16 cellular contexts compared by ENCODE assay signal in the genomic region with DNA sequence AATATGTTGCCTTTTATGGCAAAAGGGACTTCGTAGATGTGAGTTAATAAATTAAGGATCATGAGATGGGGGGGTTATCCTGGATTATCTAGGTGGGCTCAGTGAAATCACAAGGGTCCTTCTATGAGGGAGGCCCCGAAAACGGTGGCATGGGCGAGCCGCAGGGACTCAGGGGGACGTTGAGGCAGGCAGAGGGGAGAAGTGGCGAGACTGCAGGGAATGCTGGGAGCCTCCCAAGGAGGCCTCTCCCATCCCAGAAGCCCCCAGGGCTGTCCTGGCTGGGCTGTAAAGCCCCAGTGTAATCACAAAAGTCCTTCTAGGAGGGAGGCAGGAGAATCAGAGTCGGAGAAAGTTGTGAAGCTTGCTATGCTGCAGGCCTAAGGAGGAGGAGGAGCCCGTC. TPM values are rescaled to one million over a fixed set of nuclear protein-coding genes. Genes with fewer than 3 reads are reported as not detected.
A peak's percentile ranks its signal among the peaks of the same experiment; 100 is the strongest.
DNase-seq lines count a peak whose midpoint lies in the region; ATAC-seq lines count a peak whose summit lies in the region.
"Had no signal": no experiment of that assay in that cellular context is flagged by ENCODE, and none has a peak within 500 bp of the region (broad histone marks: within the 10 kb centered on the region; RNA-seq: fewer than 3 reads in every experiment).

No MANE protein-coding gene starts in this region.

- CTCF ChIA-PET in naive thymus-derived CD4-positive, alpha-beta T cell (lab: Charles Lee): no interaction called here

- no peaks in the 10 kb centered on the region for H3K27me3 ChIP-seq in naive thymus-derived CD4-positive, alpha-beta T cell (ENCODE audit: control insufficient read depth in 2 of 2, insufficient read depth in 2 of 2, low read length in 2 of 2)
- H3K27me3 ChIP-seq in MG63: no peaks in the 10 kb centered on the region
- H3K27me3 ChIP-seq: colonic mucosa had no signal

- H3K9me3 Mint-ChIP-seq in activated naive CD4-positive, alpha-beta T cell treated with anti-CD3 and anti-CD28 coated beads, Interleukin-2, amount 50 U/mL, for 24 hours: no peaks in the 10 kb centered on the region
- H3K9me3 Mint-ChIP-seq in activated T-helper 1 cell treated with anti-CD3 and anti-CD28 coated beads, Interleukin-12 subunit alpha, Interleukin-12 subunit beta, Interleukin-2, Interleukin-4 antibody, amounts not matched to agents 30 ng/mL and 10 ng/mL and 1 ng/mL, durations not matched to agents 14 hours and 24 hours and 36 hours: peaks cover 11% of the 10 kb centered on the region
- peaks cover 0 to 10% (median 0%) of the 10 kb centered on the region in 11 donors for H3K9me3 Mint-ChIP-seq in naive thymus-derived CD4-positive, alpha-beta T cell

- no peak for ATAC-seq in naive thymus-derived CD4-positive, alpha-beta T cell
- no peak for ATAC-seq in GM21423 (IDR thresholded peaks at IDR 0.05; ENCODE audit: unreplicated experiment)
- no peak for ATAC-seq in GM19324 (IDR thresholded peaks at IDR 0.05; ENCODE audit: low FRiP score, unreplicated experiment)
- ATAC-seq: left ventricle myocardium superior had no signal

- no peaks in the 10 kb centered on the region for H3K27me3 Mint-ChIP-seq in activated naive CD4-positive, alpha-beta T cell treated with anti-CD3 and anti-CD28 coated beads, Interleukin-2, amount 50 U/mL, for 24 hours
- H3K27me3 Mint-ChIP-seq in activated T-helper 1 cell treated with anti-CD3 and anti-CD28 coated beads, Interleukin-12 subunit alpha, Interleukin-12 subunit beta, Interleukin-2, Interleukin-4 antibody, amounts not matched to agents 30 ng/mL and 10 ng/mL and 1 ng/mL, durations not matched to agents 14 hours and 24 hours and 36 hours (ENCODE audit: insufficient read depth): peaks cover 2% of the 10 kb centered on the region
- no peaks in the 10 kb centered on the region for H3K27me3 Mint-ChIP-seq in naive thymus-derived CD4-positive, alpha-beta T cell

- peak overlapping the region; percentile 73 for H3K4me3 Mint-ChIP-seq in activated naive CD4-positive, alpha-beta T cell treated with anti-CD3 and anti-CD28 coated beads, Interleukin-2, amount 50 U/mL, for 24 hours
- H3K4me3 Mint-ChIP-seq in activated T-helper 1 cell treated with anti-CD3 and anti-CD28 coated beads, Interleukin-12 subunit alpha, Interleukin-12 subunit beta, Interleukin-2, Interleukin-4 antibody, amounts not matched to agents 30 ng/mL and 10 ng/mL and 1 ng/mL, durations not matched to agents 14 hours and 24 hours and 36 hours: peak overlapping the region; percentile 16
- H3K4me3 Mint-ChIP-seq in naive thymus-derived CD4-positive, alpha-beta T cell: peak overlapping the region in 7 of 10 donors; percentile 48 to 90 (median 74)

- no peak overlapping the region for H3K4me3 ChIP-seq in naive thymus-derived CD4-positive, alpha-beta T cell (ENCODE audit: low read length)
- no peak overlapping the region for H3K4me3 ChIP-seq in MG63
- H3K4me3 ChIP-seq: colonic mucosa had no signal

- H3K36me3 ChIP-seq in naive thymus-derived CD4-positive, alpha-beta T cell (ENCODE audit: control insufficient read depth in 2 of 3, insufficient read depth in 3 of 3, low read length in 3 of 3): no peaks in the 10 kb centered on the region
- H3K36me3 ChIP-seq in MG63: no peaks in the 10 kb centered on the region
- H3K36me3 ChIP-seq: colonic mucosa, WERI-Rb-1 had no signal

- H3K4me1 Mint-ChIP-seq in activated naive CD4-positive, alpha-beta T cell treated with anti-CD3 and anti-CD28 coated beads, Interleukin-2, amount 50 U/mL, for 24 hours: peaks cover 39% of the 10 kb centered on the region
- peaks cover 57% of the 10 kb centered on the region for H3K4me1 Mint-ChIP-seq in activated T-helper 1 cell treated with anti-CD3 and anti-CD28 coated beads, Interleukin-12 subunit alpha, Interleukin-12 subunit beta, Interleukin-2, Interleukin-4 antibody, amounts not matched to agents 30 ng/mL and 10 ng/mL and 1 ng/mL, durations not matched to agents 14 hours and 24 hours and 36 hours (ENCODE audit: low read depth)
- peaks cover 17 to 69% (median 52%) of the 10 kb centered on the region in 7 donors for H3K4me1 Mint-ChIP-seq in naive thymus-derived CD4-positive, alpha-beta T cell

- no peaks in the 10 kb centered on the region for H3K9me3 ChIP-seq in naive thymus-derived CD4-positive, alpha-beta T cell (ENCODE audit: control insufficient read depth in 2 of 3, low read length in 3 of 3)
- H3K9me3 ChIP-seq in MG63: no peaks in the 10 kb centered on the region
- H3K9me3 ChIP-seq: colonic mucosa had no signal

- no peak overlapping the region for H3K27ac ChIP-seq in naive thymus-derived CD4-positive, alpha-beta T cell (ENCODE audit: low read depth, low read length)
- H3K27ac ChIP-seq: colonic mucosa, WERI-Rb-1 had no signal

- H3K36me3 Mint-ChIP-seq in activated naive CD4-positive, alpha-beta T cell treated with anti-CD3 and anti-CD28 coated beads, Interleukin-2, amount 50 U/mL, for 24 hours: peaks cover 2% of the 10 kb centered on the region
- H3K36me3 Mint-ChIP-seq in activated T-helper 1 cell treated with anti-CD3 and anti-CD28 coated beads, Interleukin-12 subunit alpha, Interleukin-12 subunit beta, Interleukin-2, Interleukin-4 antibody, amounts not matched to agents 30 ng/mL and 10 ng/mL and 1 ng/mL, durations not matched to agents 14 hours and 24 hours and 36 hours (ENCODE audit: low read depth): peaks cover 17% of the 10 kb centered on the region
- peaks cover 0 to 18% (median 0%) of the 10 kb centered on the region in 5 donors for H3K36me3 Mint-ChIP-seq in naive thymus-derived CD4-positive, alpha-beta T cell

- POLR2A ChIA-PET in naive thymus-derived CD4-positive, alpha-beta T cell (lab: Charles Lee): interaction anchor here (0.7 to 2.2 kb wide), 2 partner anchors 11 to 12 kb away, joined by 4 to 12 read pairs; no protein-coding TSS in a partner anchor

- intact Hi-C loops in activated T-helper 1 cell treated with anti-CD3 and anti-CD28 coated beads, Interleukin-12 subunit alpha, Interleukin-12 subunit beta, Interleukin-2, Interleukin-4 antibody, amounts not matched to agents 30 ng/mL and 10 ng/mL and 1 ng/mL, durations not matched to agents 14 hours and 24 hours and 36 hours (cut with micrococcal nuclease): loop anchor here (1.0 to 2.0 kb wide), 3 partner anchors 15 to 55 kb away; no protein-coding TSS in a partner anchor
- intact Hi-C loops in naive thymus-derived CD4-positive, alpha-beta T cell (cut with micrococcal nuclease): loop anchor here (1.0 to 2.0 kb wide), 2 partner anchors 11 to 55 kb away; no protein-coding TSS in a partner anchor

- H3K4me1 ChIP-seq in naive thymus-derived CD4-positive, alpha-beta T cell (ENCODE audit: control insufficient read depth in 2 of 2, insufficient read depth in 2 of 2, low read length in 2 of 2): peaks cover 22 to 74% of the 10 kb centered on the region in 2 donors
- H3K4me1 ChIP-seq: colonic mucosa had no signal

- no peak for DNase-seq in activated naive CD4-positive, alpha-beta T cell treated with Interleukin-2 at 50 U/mL for 16 hours
- no peak for DNase-seq in activated T-helper 1 cell treated with anti-CD3 and anti-CD28 coated beads, Interleukin-12 subunit alpha, Interleukin-12 subunit beta, Interleukin-2, Interleukin-4 antibody, amounts not matched to agents 30 ng/mL and 10 ng/mL and 1 ng/mL, durations not matched to agents 14 hours and 24 hours and 36 hours (ENCODE audit: low spot score)
- DNase-seq in naive thymus-derived CD4-positive, alpha-beta T cell: no peak
- DNase-seq in NCI-H748 treated with DMSO at 0.1 percent for 48 hours (lab: John Stamatoyannopoulos, UW) (no peak), MG63 (no peak)
- DNase-seq: aorta, colonic mucosa, left ventricle myocardium superior, NCI-H1417 treated with DMSO at 0.1 percent for 48 hours, NCI-H2171, NCI-H82, RPMI8226, WERI-Rb-1 had no signal

- H3K27ac Mint-ChIP-seq in activated naive CD4-positive, alpha-beta T cell treated with anti-CD3 and anti-CD28 coated beads, Interleukin-2, amount 50 U/mL, for 24 hours: no peak overlapping the region
- H3K27ac Mint-ChIP-seq in activated T-helper 1 cell treated with anti-CD3 and anti-CD28 coated beads, Interleukin-12 subunit alpha, Interleukin-12 subunit beta, Interleukin-2, Interleukin-4 antibody, amounts not matched to agents 30 ng/mL and 10 ng/mL and 1 ng/mL, durations not matched to agents 14 hours and 24 hours and 36 hours: peak overlapping the region; percentile 79
- peak overlapping the region in 8 of 9 donors; percentile 30 to 97 (median 86) for H3K27ac Mint-ChIP-seq in naive thymus-derived CD4-positive, alpha-beta T cell

RNA-seq across cellular contexts. Expression of a gene that starts 35.0 kb away (rescaled TPM):
- total RNA-seq in activated T-helper 1 cell treated with anti-CD3 and anti-CD28 coated beads, Interleukin-12 subunit alpha, Interleukin-12 subunit beta, Interleukin-2, Interleukin-4 antibody, amounts not matched to agents 30 ng/mL and 10 ng/mL and 1 ng/mL, durations not matched to agents 14 hours and 24 hours and 36 hours: 31.8 and 35.0 TPM in 2 replicates
- 10 to 100 TPM; 16.3 to 29.4 (median 19.6) TPM for total RNA-seq in naive thymus-derived CD4-positive, alpha-beta T cell
- 10 to 100 TPM; 41.2 to 44.9 TPM for polyA plus RNA-seq in naive thymus-derived CD4-positive, alpha-beta T cell
- 8.4 and 16.9 TPM in 2 replicates for total RNA-seq in MG63 (2014; rRNA removed; shearing (Covaris generic); ENCODE audit: low replicate concordance)

RNA-seq across cellular contexts. Expression of a gene that starts 42.3 kb away (rescaled TPM):
- total RNA-seq in activated T-helper 1 cell treated with anti-CD3 and anti-CD28 coated beads, Interleukin-12 subunit alpha, Interleukin-12 subunit beta, Interleukin-2, Interleukin-4 antibody, amounts not matched to agents 30 ng/mL and 10 ng/mL and 1 ng/mL, durations not matched to agents 14 hours and 24 hours and 36 hours: 25.7 and 26.1 TPM in 2 replicates
- total RNA-seq in naive thymus-derived CD4-positive, alpha-beta T cell: 10 to 100 TPM in 1 of 5 experiments, under 1 TPM in 4; 0.32 to 18.5 (median 0.35) TPM
- polyA plus RNA-seq in naive thymus-derived CD4-positive, alpha-beta T cell: under 1 TPM in 1 of 2 donors, not detected in 1; 0.28 TPM
- total RNA-seq in MG63 (2014; rRNA removed; shearing (Covaris generic); ENCODE audit: low replicate concordance): 6.9 and 13.0 TPM in 2 replicates
- polyA plus RNA-seq: aorta had no signal

Comparison
In these comparisons a context has a peak if more than half of its experiments do, and no peak if none do; other contexts are left out.
1. H3K4me3 Mint-ChIP-seq: peak in every context shown above with its lines; median percentile 74 in naive thymus-derived CD4-positive, alpha-beta T cell; 73 in activated naive CD4-positive, alpha-beta T cell treated with anti-CD3 and anti-CD28 coated beads, Interleukin-2, amount 50 U/mL, for 24 hours; 16 in activated T-helper 1 cell treated with anti-CD3 and anti-CD28 coated beads, Interleukin-12 subunit alpha, Interleukin-12 subunit beta, Interleukin-2, Interleukin-4 antibody, amounts not matched to agents 30 ng/mL and 10 ng/mL and 1 ng/mL, durations not matched to agents 14 hours and 24 hours and 36 hours.